Comparison of ENCODE assay signal across 27 cellular contexts in genomic region chr20:50682947-50683530, GRCh38.
"Had no signal": no experiment of that assay in that cellular context is flagged by ENCODE, and none has a peak within 500 bp of the region (broad histone marks: within the 10 kb centered on the region; RNA-seq: fewer than 3 reads in every experiment).

No MANE protein-coding gene starts in this region.

- H3K36me3 ChIP-seq: left ventricle myocardium inferior, neural progenitor cell, neutrophil, right lobe of liver, thyroid gland, transverse colon, upper lobe of left lung had no signal

- FAIRE-seq: keratinocyte, urothelium cell line had no signal

- H3K4me1 ChIP-seq: parathyroid adenoma, psoas muscle had no signal

- H3K4me2 ChIP-seq: neural progenitor cell had no signal

- H3K36me3 Mint-ChIP-seq: mesothelial cell of epicardium, neural progenitor cell had no signal

- ATAC-seq: left cardiac atrium; naive thymus-derived CD4-positive, alpha-beta T cell; psoas muscle; right lobe of liver had no signal

- H2AFZ ChIP-seq: neural progenitor cell, parathyroid adenoma had no signal

- H3K4me3 Mint-ChIP-seq: mesothelial cell of epicardium; naive thymus-derived CD4-positive, alpha-beta T cell; nephron progenitor cell; neural progenitor cell; stimulated activated naive CD8-positive, alpha-beta T cell treated with anti-CD3 and anti-CD28 coated beads, Interleukin-15, Interleukin-2, amounts not matched to agents 100 ng/mL and 50 ng/mL, for 24 hours had no signal

- H3K27me3 ChIP-seq: neural progenitor cell, right lobe of liver, testis, thyroid gland, transverse colon, upper lobe of left lung had no signal

- H3K4me3 ChIP-seq: left ventricle myocardium inferior, lung, neural progenitor cell, psoas muscle, right lobe of liver, testis, thyroid gland, transverse colon, upper lobe of left lung had no signal

- H3K9ac ChIP-seq: neural progenitor cell, parathyroid adenoma had no signal

- H3K4me1 Mint-ChIP-seq: naive thymus-derived CD4-positive, alpha-beta T cell had no signal

- H3K27ac ChIP-seq: left ventricle myocardium inferior, neural progenitor cell, neutrophil, parathyroid adenoma, psoas muscle, right lobe of liver, testis, thyroid gland, transverse colon, upper lobe of left lung had no signal

- DNase-seq: hippocampal formation; kidney glomerular epithelial cell; left cardiac atrium; left ventricle myocardium inferior; mesendoderm; naive thymus-derived CD4-positive, alpha-beta T cell; nephron progenitor cell; occipital lobe; psoas muscle; right lobe of liver; stimulated activated CD4-positive, alpha-beta T cell treated with anti-CD3 and anti-CD28 coated beads, Interleukin-12 subunit alpha, Interleukin-12 subunit beta, amount 100 ng/mL, for 4 hours; stimulated activated CD4-positive, alpha-beta T cell treated with anti-CD3 and anti-CD28 coated beads, Interleukin-15, amount 100 ng/mL, for 24 hours; stimulated activated CD4-positive, alpha-beta T cell treated with anti-CD3 and anti-CD28 coated beads, Interleukin-2, amount 100 ng/mL, for 24 hours; stimulated activated CD4-positive, alpha-beta T cell treated with anti-CD3 and anti-CD28 coated beads, Interleukin-4, amount 100 ng/mL, for 1 hour; stimulated activated naive CD4-positive, alpha-beta T cell; testis; thyroid gland; transverse colon; upper lobe of left lung had no signal

- H3K27me3 Mint-ChIP-seq: stimulated activated naive CD8-positive, alpha-beta T cell treated with anti-CD3 and anti-CD28 coated beads, Interleukin-15, Interleukin-2, amounts not matched to agents 100 ng/mL and 50 ng/mL, for 24 hours had no signal

- H3K27ac Mint-ChIP-seq: mesothelial cell of epicardium; naive thymus-derived CD4-positive, alpha-beta T cell; nephron progenitor cell; neural progenitor cell; stimulated activated naive CD8-positive, alpha-beta T cell treated with anti-CD3 and anti-CD28 coated beads, Interleukin-15, Interleukin-2, amounts not matched to agents 100 ng/mL and 50 ng/mL, for 24 hours had no signal

- H3K9me3 Mint-ChIP-seq: mesothelial cell of epicardium; naive thymus-derived CD4-positive, alpha-beta T cell; nephron progenitor cell; neural progenitor cell; stimulated activated naive CD8-positive, alpha-beta T cell treated with anti-CD3 and anti-CD28 coated beads, Interleukin-15, Interleukin-2, amounts not matched to agents 100 ng/mL and 50 ng/mL, for 24 hours had no signal

- H3K79me2 ChIP-seq: parathyroid adenoma had no signal

- H3K9me3 ChIP-seq: left ventricle myocardium inferior, neutrophil, psoas muscle, right lobe of liver, testis, thyroid gland, transverse colon, upper lobe of left lung had no signal
